Comparison of ENCODE assay signal across 8 cellular contexts in the genomic region with DNA sequence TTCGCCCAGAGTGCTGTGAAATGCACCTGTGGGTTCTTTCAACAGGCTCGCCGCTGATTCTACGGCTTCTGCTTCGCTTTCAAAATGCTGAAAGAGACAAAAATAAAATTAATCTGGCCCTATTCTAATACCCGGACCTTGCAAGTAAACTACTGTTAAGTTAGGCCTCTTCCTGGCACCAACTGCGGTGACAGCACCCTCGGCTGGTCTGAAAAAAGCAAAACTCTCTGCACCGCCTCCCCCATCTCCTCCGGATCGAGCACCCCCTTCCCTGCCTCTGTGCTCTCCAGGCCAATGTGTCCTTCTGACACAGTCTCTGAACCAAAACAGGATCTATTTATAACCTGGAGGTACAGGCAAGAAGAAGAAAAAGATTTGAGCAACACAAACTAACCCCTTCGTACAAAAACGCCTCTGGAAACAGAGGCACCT. TPM values are rescaled to one million over a fixed set of nuclear protein-coding genes. Genes with fewer than 3 reads are reported as not detected.
DNase-seq lines count a peak whose midpoint lies in the region; ATAC-seq and TF ChIP-seq lines count a peak whose summit lies in the region.

No MANE protein-coding gene starts in this region.

- H3K9me3 ChIP-seq in SJCRH30 (replicated peaks) (no peaks in the 10 kb centered on the region), tibial nerve (no peaks in the 10 kb centered on the region)

- H3K27me3 Mint-ChIP-seq in activated naive CD4-positive, alpha-beta T cell treated with anti-CD3 and anti-CD28 coated beads, Interleukin-2, amount 50 U/mL, for 24 hours: no peaks in the 10 kb centered on the region
- peaks cover 22% of the 10 kb centered on the region for H3K27me3 Mint-ChIP-seq in osteocyte (ENCODE audit: unreplicated experiment)

- H3K4me1 Mint-ChIP-seq in activated naive CD4-positive, alpha-beta T cell treated with anti-CD3 and anti-CD28 coated beads, Interleukin-2, amount 50 U/mL, for 24 hours: peaks cover 50% of the 10 kb centered on the region
- peaks cover 28% of the 10 kb centered on the region for H3K4me1 Mint-ChIP-seq in osteocyte (ENCODE audit: unreplicated experiment)

- H3K4me3 Mint-ChIP-seq in activated naive CD4-positive, alpha-beta T cell treated with anti-CD3 and anti-CD28 coated beads, Interleukin-2, amount 50 U/mL, for 24 hours: peak overlapping the region; percentile 91
- peak overlapping the region; percentile 99 for H3K4me3 Mint-ChIP-seq in osteocyte (ENCODE audit: unreplicated experiment)

- H3K4me1 ChIP-seq in SJCRH30: peaks cover 8% of the 10 kb centered on the region
- peaks cover 0 to 54% (median 8%) of the 10 kb centered on the region in 4 donors for H3K4me1 ChIP-seq in tibial nerve

- TF ChIP-seq CTCF in AG09319 (IDR thresholded peaks at IDR 0.05; ENCODE audit: low read depth, low read length) (peak; percentile 24), osteocyte (IDR thresholded peaks at IDR 0.05) (no peak), tibial nerve (IDR thresholded peaks at IDR 0.05) (peak in 3 of 5 experiments; percentile 7 to 26 (median 16))

- H3K9me3 Mint-ChIP-seq in activated naive CD4-positive, alpha-beta T cell treated with anti-CD3 and anti-CD28 coated beads, Interleukin-2, amount 50 U/mL, for 24 hours: no peaks in the 10 kb centered on the region
- no peaks in the 10 kb centered on the region for H3K9me3 Mint-ChIP-seq in osteocyte (ENCODE audit: unreplicated experiment)

- H3K27me3 ChIP-seq in SJCRH30: no peaks in the 10 kb centered on the region
- H3K27me3 ChIP-seq in tibial nerve: no peaks in the 10 kb centered on the region

- H3K4me3 ChIP-seq in SJCRH30 (peak overlapping the region; percentile 93), tibial nerve (peak overlapping the region; percentile 67 to 95 (median 84))

- intact Hi-C loops in head of caudate nucleus (cut with DNase I): loop anchor here (2.0 to 5.0 kb wide), 2 partner anchors 106 to 149 kb away; partner anchors contain the start of gene MYO5A

- DNase-seq in AG09319 (ENCODE audit: extremely low read depth, low read depth) (no peak), SJCRH30 (peak; percentile 25 to 51), head of caudate nucleus (peak; percentile 46 to 85 (median 70)), osteocyte (ENCODE audit: extremely low spot score, unreplicated experiment) (no peak), tibial nerve (ENCODE audit: low spot score in 2 of 2) (peak; percentile 52 to 55)

- ATAC-seq in GM18858 (IDR thresholded peaks at IDR 0.05; ENCODE audit: unreplicated experiment) (peak; percentile 17), HG03196 (IDR thresholded peaks at IDR 0.05; ENCODE audit: unreplicated experiment) (peak; percentile 28)

- peak in 1 of 2 donors; percentile 14 for TF ChIP-seq POLR2A in tibial nerve (IDR thresholded peaks at IDR 0.05)

- H3K36me3 ChIP-seq in SJCRH30 (no peaks in the 10 kb centered on the region), tibial nerve (peaks cover 0 to 21% (median 0%) of the 10 kb centered on the region in 3 donors)

- H3K27ac ChIP-seq in SJCRH30 (no peak overlapping the region), tibial nerve (peak overlapping the region; percentile 89 to 99 (median 97))

- TF ChIP-seq EP300 in tibial nerve (IDR thresholded peaks at IDR 0.05): peak in 1 of 2 donors; percentile 49

- WGBS in tibial nerve, 2 donors: 2% methylated on average over 13 of the region's 13 CpGs

- peak overlapping the region; percentile 99 for H3K27ac Mint-ChIP-seq in activated naive CD4-positive, alpha-beta T cell treated with anti-CD3 and anti-CD28 coated beads, Interleukin-2, amount 50 U/mL, for 24 hours
- H3K27ac Mint-ChIP-seq in osteocyte (ENCODE audit: unreplicated experiment): peak overlapping the region; percentile 99

- H3K36me3 Mint-ChIP-seq in activated naive CD4-positive, alpha-beta T cell treated with anti-CD3 and anti-CD28 coated beads, Interleukin-2, amount 50 U/mL, for 24 hours: peaks cover 5% of the 10 kb centered on the region
- peaks cover 14% of the 10 kb centered on the region for H3K36me3 Mint-ChIP-seq in osteocyte (ENCODE audit: unreplicated experiment)

RNA-seq across cellular contexts. Expression of gene ATOSA, which starts 1.1 kb away (rescaled TPM):
- 3.0 and 3.2 TPM in 2 replicates for total RNA-seq in SJCRH30 (2014; rRNA removed; shearing (Covaris generic))
- total RNA-seq in osteocyte (33.6 and 37.1 TPM in 2 replicates), tibial nerve (10 to 100 TPM; 64.5 to 98.8 (median 88.5) TPM)

Comparison
In these comparisons a context has a peak if more than half of its experiments do, and no peak if none do; other contexts are left out.
1. DNase-seq: peak in SJCRH30 (2 of 2), head of caudate nucleus (42 of 42) and tibial nerve (2 of 2); none in AG09319 (single experiment) and osteocyte (single experiment).